ENCODE assay signal across 17 cellular contexts in the genomic region with DNA sequence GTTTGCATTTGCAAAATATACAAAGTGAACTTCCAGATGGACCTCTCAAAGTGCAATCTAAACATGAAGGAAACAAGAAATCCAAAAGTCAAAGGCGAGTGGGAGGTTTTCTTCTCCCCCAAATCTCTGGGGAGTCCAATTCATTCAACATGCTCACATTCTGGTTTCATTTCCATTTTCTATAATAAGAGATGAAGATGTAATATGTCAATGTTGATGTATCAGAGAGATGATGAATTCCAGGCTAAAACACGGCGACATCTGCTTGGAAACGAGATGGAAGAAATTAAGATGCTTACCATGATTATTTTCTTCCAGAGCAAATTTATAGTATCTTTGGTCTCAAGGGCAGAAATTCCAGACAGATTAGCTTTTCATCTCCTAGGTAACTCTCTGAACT.
"Had no signal": no experiment of that assay in that cellular context is flagged by ENCODE, and none has a peak within 500 bp of the region (broad histone marks: within the 10 kb centered on the region; RNA-seq: fewer than 3 reads in every experiment).

No MANE protein-coding gene starts in this region.

- DNase-seq: activated naive CD4-positive, alpha-beta T cell treated with Interleukin-2 at 50 U/mL for 16 hours; activated naive CD8-positive, alpha-beta T cell treated with anti-CD3 and anti-CD28 coated beads, Interleukin-2, amount 50 U/mL, for 24 hours; aorta; effector memory CD4-positive, alpha-beta T cell; heart left ventricle; immature natural killer cell; ovary; right lobe of liver; stimulated activated naive CD8-positive, alpha-beta T cell treated with anti-CD3 and anti-CD28 coated beads, Interleukin-15, amount 100 ng/mL, for 72 hours; T-helper 9 cell; testis; upper lobe of right lung had no signal

- H3K4me1 Mint-ChIP-seq: activated T-helper 17 cell treated with anti-CD3 and anti-CD28 coated beads, Interleukin-2, amount 50 U/mL, for 72 hours; immature natural killer cell had no signal

- H3K27ac ChIP-seq: breast epithelium, heart left ventricle, ovary, right lobe of liver, testis, upper lobe of right lung had no signal

- H3K4me3 ChIP-seq: breast epithelium, heart left ventricle, ovary, right lobe of liver, testis, upper lobe of right lung had no signal

- H3K4me3 Mint-ChIP-seq: activated naive CD8-positive, alpha-beta T cell treated with anti-CD3 and anti-CD28 coated beads, Interleukin-2, amount 50 U/mL, for 24 hours; activated T-helper 17 cell treated with anti-CD3 and anti-CD28 coated beads, Interleukin-2, amount 50 U/mL, for 72 hours; dendritic cell treated with granulocyte-macrophage colony-stimulating factor and Interleukin-4, amounts not matched to agents 40 ng/mL and 50 ng/mL, for 4 days; immature natural killer cell; neural crest cell; stimulated activated naive CD8-positive, alpha-beta T cell treated with anti-CD3 and anti-CD28 coated beads, Interleukin-15, amount 100 ng/mL, for 72 hours had no signal

- H3K27me3 ChIP-seq: breast epithelium, heart left ventricle, ovary, right lobe of liver, testis, upper lobe of right lung had no signal

- H3K36me3 ChIP-seq: breast epithelium, heart left ventricle, ovary, right lobe of liver, upper lobe of right lung had no signal

- H3K27me3 Mint-ChIP-seq: stimulated activated naive CD8-positive, alpha-beta T cell treated with anti-CD3 and anti-CD28 coated beads, Interleukin-15, amount 100 ng/mL, for 72 hours had no signal

- H3K9me3 ChIP-seq: breast epithelium, heart left ventricle, ovary, right lobe of liver, testis, upper lobe of right lung had no signal

- H3K27ac Mint-ChIP-seq: activated naive CD8-positive, alpha-beta T cell treated with anti-CD3 and anti-CD28 coated beads, Interleukin-2, amount 50 U/mL, for 24 hours; activated T-helper 17 cell treated with anti-CD3 and anti-CD28 coated beads, Interleukin-2, amount 50 U/mL, for 72 hours; dendritic cell treated with granulocyte-macrophage colony-stimulating factor and Interleukin-4, amounts not matched to agents 40 ng/mL and 50 ng/mL, for 4 days; immature natural killer cell; stimulated activated naive CD8-positive, alpha-beta T cell treated with anti-CD3 and anti-CD28 coated beads, Interleukin-15, amount 100 ng/mL, for 72 hours had no signal

- H3K4me1 ChIP-seq: breast epithelium, testis, upper lobe of right lung had no signal

- ATAC-seq: activated CD4-positive, CD25-positive, alpha-beta regulatory T cell treated with anti-CD3 and anti-CD28 coated beads, Interleukin-2, amount 50 U/mL, for 24 hours; activated naive CD8-positive, alpha-beta T cell treated with anti-CD3 and anti-CD28 coated beads, Interleukin-2, amount 50 U/mL, for 24 hours; activated T-helper 17 cell treated with anti-CD3 and anti-CD28 coated beads, Interleukin-2, amount 50 U/mL, for 72 hours; heart left ventricle; right lobe of liver; stimulated activated naive CD8-positive, alpha-beta T cell treated with anti-CD3 and anti-CD28 coated beads, Interleukin-15, amount 100 ng/mL, for 72 hours; upper lobe of right lung had no signal

- H3K9me3 Mint-ChIP-seq: activated naive CD8-positive, alpha-beta T cell treated with anti-CD3 and anti-CD28 coated beads, Interleukin-2, amount 50 U/mL, for 24 hours; activated T-helper 17 cell treated with anti-CD3 and anti-CD28 coated beads, Interleukin-2, amount 50 U/mL, for 72 hours; dendritic cell treated with granulocyte-macrophage colony-stimulating factor and Interleukin-4, amounts not matched to agents 40 ng/mL and 50 ng/mL, for 4 days; immature natural killer cell; neural crest cell; stimulated activated naive CD8-positive, alpha-beta T cell treated with anti-CD3 and anti-CD28 coated beads, Interleukin-15, amount 100 ng/mL, for 72 hours had no signal
